In genomic region chr2:63261222-63261621, GRCh38 we compare ENCODE assay signal across 21 cellular contexts.
A peak's percentile ranks its signal among the peaks of the same experiment; 100 is the strongest.
DNase-seq lines count a peak whose midpoint lies in the region; ATAC-seq, FAIRE-seq and TF ChIP-seq lines count a peak whose summit lies in the region.
"Had no signal": no experiment of that assay in that cellular context is flagged by ENCODE, and none has a peak within 500 bp of the region (broad histone marks: within the 10 kb centered on the region; RNA-seq: fewer than 3 reads in every experiment).

No MANE protein-coding gene starts in this region.

- no peak for ATAC-seq in A549
- no peak for ATAC-seq in HG02885 (IDR thresholded peaks at IDR 0.05; ENCODE audit: poor library complexity, unreplicated experiment)
- no peak for ATAC-seq in HG03039 (IDR thresholded peaks at IDR 0.05; ENCODE audit: unreplicated experiment)
- ATAC-seq: CD8-positive, alpha-beta T cell had no signal

- H3K4me3 ChIP-seq in A549: no peak overlapping the region
- H3K4me3 ChIP-seq: BLaER1 treated with 17β-estradiol and CSF1 and Interleukin-3, amounts not matched to agents 10 nM and 100 nM had no signal

- no peak overlapping the region for H3K4me2 ChIP-seq in A549
- H3K4me2 ChIP-seq: BLaER1 treated with 17β-estradiol and CSF1 and Interleukin-3, amounts not matched to agents 10 nM and 100 nM had no signal

- peak; percentile 54 for FAIRE-seq in A549 (lab: Jason Lieb, UNC)
- FAIRE-seq: A204.1, D721Med, G401.6, GM12891, GM19239 had no signal

- no peak for TF ChIP-seq CTCF in A549 (IDR thresholded peaks at IDR 0.05)

- H3K4me1 ChIP-seq in A549: no peaks in the 10 kb centered on the region
- H3K4me1 ChIP-seq: Caco-2 had no signal

- no peak for TF ChIP-seq EP300 in A549 (IDR thresholded peaks at IDR 0.05)

- no peak overlapping the region for H3K27ac ChIP-seq in A549
- H3K27ac ChIP-seq: BLaER1 treated with 17β-estradiol and CSF1 and Interleukin-3, amounts not matched to agents 10 nM and 100 nM; C4-2B had no signal

- DNase-seq in NCI-H82 (lab: John Stamatoyannopoulos, UW) (peak; percentile 51), NCI-H82 treated with DMSO at 0.1 percent for 48 hours (lab: John Stamatoyannopoulos, UW; ENCODE audit: unreplicated experiment) (no peak), A549 (ENCODE audit: low read depth in 1 of 2, low spot score in 1 of 2) (no peak), NCI-H524 treated with DMSO at 0.1 percent for 48 hours (lab: John Stamatoyannopoulos, UW) (peak; percentile 8)
- DNase-seq: 8988T; AML-193; Caco-2; Calu3; CD4-positive, alpha-beta T cell; CD8-positive, alpha-beta T cell; DMS79 treated with DMSO at 0.1 percent for 48 hours; GF-D8 had no signal

- H3K9me3 ChIP-seq in A549: no peaks in the 10 kb centered on the region
- H3K9me3 ChIP-seq: BLaER1 treated with 17β-estradiol and CSF1 and Interleukin-3, amounts not matched to agents 10 nM and 100 nM; Caco-2 had no signal

- no peak for TF ChIP-seq POLR2A in A549 (IDR thresholded peaks at IDR 0.05; ENCODE audit: low read length)

- POLR2A ChIA-PET in A549 (lab: Yijun Ruan, JAX): no interaction called here

- 88% methylated on average over 1 of the region's 1 CpG for WGBS in A549 (ENCODE audit: missing lambda C conversion rate)

- CTCF ChIA-PET in A549 (lab: Yijun Ruan, JAX): no interaction called here

- TF ChIP-seq RAD21 in A549 (conservative IDR thresholded peaks at IDR 0.05 in 1 of 2, IDR thresholded peaks at IDR 0.05 in 1 of 2): no peak

TF ChIP-seq in A549, 52 proteins besides CTCF, POLR2A, EP300 and RAD21:
- TF ChIP-seq MAX (IDR thresholded peaks at IDR 0.05) (no peak), CHD4 (IDR thresholded peaks at IDR 0.05; ENCODE audit: borderline replicate concordance) (no peak), CBX2 (IDR thresholded peaks at IDR 0.05; ENCODE audit: borderline replicate concordance, low read depth) (no peak), FOXS1 (CRISPR knock-in tag; IDR thresholded peaks at IDR 0.05) (no peak), RCOR1 (IDR thresholded peaks at IDR 0.05; ENCODE audit: low read depth, low read length) (no peak), KDM5A (IDR thresholded peaks at IDR 0.05) (no peak), SREBF2 (IDR thresholded peaks at IDR 0.05) (no peak), RFX5 (IDR thresholded peaks at IDR 0.05) (no peak), MYC (IDR thresholded peaks at IDR 0.05; ENCODE audit: borderline replicate concordance, low read length) (no peak), NFE2L2 (conservative IDR thresholded peaks at IDR 0.05; ENCODE audit: low read length) (no peak)

Comparison
In these comparisons a context has a peak if more than half of its experiments do, and no peak if none do; other contexts are left out.
1. DNase-seq: peak in NCI-H82 (single experiment) and NCI-H524 treated with DMSO at 0.1 percent for 48 hours (single experiment); none in NCI-H82 treated with DMSO at 0.1 percent for 48 hours (single experiment) and A549 (0 of 2).